ENCODE assay signal across 15 cellular contexts in the genomic region with DNA sequence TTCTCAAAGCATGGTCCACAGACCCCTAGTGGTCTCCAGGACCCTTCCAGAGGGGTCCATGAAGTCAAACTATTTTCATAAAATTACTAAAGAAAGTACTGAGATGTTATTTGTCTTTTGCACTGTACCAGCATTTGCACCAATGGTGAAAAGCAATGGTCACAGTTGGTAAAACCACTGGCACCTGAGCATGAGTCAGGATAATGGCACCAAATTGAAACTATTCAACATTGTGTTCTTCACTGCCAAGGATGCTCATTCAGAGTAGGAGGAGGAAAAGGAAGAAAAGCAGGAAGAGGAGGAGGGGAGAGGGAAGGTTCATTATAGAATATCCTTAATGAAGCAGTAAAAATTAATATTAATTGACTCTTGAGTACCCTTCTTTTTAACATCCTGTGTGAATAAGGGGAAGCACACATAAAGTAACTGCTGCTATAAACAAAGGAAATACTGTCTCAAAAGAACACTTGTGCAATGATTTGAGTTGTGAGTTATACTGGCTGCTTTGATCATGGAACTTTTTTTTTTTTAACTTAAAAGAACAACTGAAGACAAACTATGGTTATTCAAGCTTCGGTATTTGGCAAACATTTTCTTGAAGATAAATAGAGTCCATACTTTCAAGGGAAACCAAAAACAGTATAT.
DNase-seq lines count a peak whose midpoint lies in the region; ATAC-seq and TF ChIP-seq lines count a peak whose summit lies in the region.
"Had no signal": no experiment of that assay in that cellular context is flagged by ENCODE, and none has a peak within 500 bp of the region (broad histone marks: within the 10 kb centered on the region; RNA-seq: fewer than 3 reads in every experiment).

No MANE protein-coding gene starts in this region.

- no peaks in the 10 kb centered on the region for H3K79me2 ChIP-seq in Loucy (ENCODE audit: insufficient read depth, low read length)

- no peak overlapping the region for H3K9ac ChIP-seq in BLaER1
- H3K9ac ChIP-seq in Loucy (ENCODE audit: low read depth, low read length, poor library complexity, severe bottlenecking), result no peak overlapping the region
- H3K9ac ChIP-seq: GM23248 had no signal

- no peak for TF ChIP-seq CTCF in Loucy (conservative IDR thresholded peaks at IDR 0.05; ENCODE audit: low read length)

- H3K4me2 ChIP-seq in BLaER1 (peak overlapping the region; percentile 63), Loucy (ENCODE audit: low read depth, low read length, poor library complexity, severe bottlenecking) (no peak overlapping the region)
- H3K4me2 ChIP-seq: A549 had no signal

- H3K27me3 ChIP-seq in BLaER1, result no peaks in the 10 kb centered on the region
- H3K27me3 ChIP-seq in Loucy (ENCODE audit: insufficient read depth, low read length, poor library complexity, severe bottlenecking), result no peaks in the 10 kb centered on the region

- no peak overlapping the region for H3K4me3 Mint-ChIP-seq in activated T-cell treated with anti-CD3 and anti-CD28 coated beads, Interleukin-2, amount 50 U/mL, for 24 hours

- peaks cover 3% of the 10 kb centered on the region for H3K9me3 Mint-ChIP-seq in activated T-cell treated with anti-CD3 and anti-CD28 coated beads, Interleukin-2, amount 50 U/mL, for 24 hours

- no peak for TF ChIP-seq POLR2A in GM18505 (IDR thresholded peaks at IDR 0.05; ENCODE audit: borderline replicate concordance, extremely low read depth, insufficient read depth, insufficient read length)

- H2AFZ ChIP-seq in Loucy (ENCODE audit: low read length), result peak overlapping the region; percentile 29; the same call in 1 of the 2 replicates
- H2AFZ ChIP-seq: GM23248 had no signal

- H3K9me2 ChIP-seq in Loucy (replicated peaks; ENCODE audit: low read depth, low read length), result no peaks in the 10 kb centered on the region

- H3K27ac ChIP-seq in BLaER1, result no peak overlapping the region
- H3K27ac ChIP-seq: A549, GM23248 had no signal

- peak overlapping the region; percentile 64 for H3K27ac Mint-ChIP-seq in activated T-cell treated with anti-CD3 and anti-CD28 coated beads, Interleukin-2, amount 50 U/mL, for 24 hours

- H3K9me3 ChIP-seq in BLaER1, result peaks cover 14% of the 10 kb centered on the region
- H3K9me3 ChIP-seq in Loucy (ENCODE audit: insufficient read depth, low read depth, low read length), result no peaks in the 10 kb centered on the region
- H3K9me3 ChIP-seq: A549 had no signal

- H3K4me1 ChIP-seq in BLaER1, result peaks cover 33% of the 10 kb centered on the region
- no peaks in the 10 kb centered on the region for H3K4me1 ChIP-seq in Loucy (ENCODE audit: insufficient read depth, low read length, poor library complexity, severe bottlenecking)
- H3K4me1 ChIP-seq: A549 had no signal

- DNase-seq in activated T-cell treated with anti-CD3 and anti-CD28 coated beads, Interleukin-2, amount 50 U/mL, for 24 hours, result no peak
- DNase-seq in activated T-cell treated with anti-CD3 and anti-CD28 coated beads for 4 hours (no peak), foreskin melanocyte (peak; percentile 60), MV-4-11 (lab: John Stamatoyannopoulos, UW) (no peak), ureter (ENCODE audit: low spot score) (no peak)
- DNase-seq: DMS 273 treated with DMSO at 0.1 percent for 48 hours, GM23248, NCI-H187 treated with DMSO at 0.1 percent for 48 hours, NCI-H2171, RPMI8226 had no signal

- H3K36me3 ChIP-seq in BLaER1 (no peaks in the 10 kb centered on the region), Loucy (ENCODE audit: insufficient read depth, low read length) (no peaks in the 10 kb centered on the region)

- H3K36me3 Mint-ChIP-seq in activated T-cell treated with anti-CD3 and anti-CD28 coated beads, Interleukin-2, amount 50 U/mL, for 24 hours (ENCODE audit: low read depth), result peaks cover 3% of the 10 kb centered on the region

- H3K27me3 Mint-ChIP-seq in activated T-cell treated with anti-CD3 and anti-CD28 coated beads, Interleukin-2, amount 50 U/mL, for 24 hours, result no peaks in the 10 kb centered on the region

- H3F3A ChIP-seq in Loucy (ENCODE audit: low read depth), result no peaks in the 10 kb centered on the region

- H3K4me3 ChIP-seq in BLaER1 (no peak overlapping the region), Loucy (ENCODE audit: low read length, poor library complexity, severe bottlenecking) (no peak overlapping the region)
- H3K4me3 ChIP-seq: A549, GM23248, K562 had no signal

- H3K4me1 Mint-ChIP-seq in activated T-cell treated with anti-CD3 and anti-CD28 coated beads, Interleukin-2, amount 50 U/mL, for 24 hours (ENCODE audit: low read depth), result peaks cover 39% of the 10 kb centered on the region

- ATAC-seq in GM18505 (IDR thresholded peaks at IDR 0.05; ENCODE audit: unreplicated experiment), result no peak

- no peaks in the 10 kb centered on the region for H4K20me1 ChIP-seq in BLaER1
- no peaks in the 10 kb centered on the region for H4K20me1 ChIP-seq in Loucy (ENCODE audit: insufficient read depth, low read length, poor library complexity, severe bottlenecking)
